ENCODE assay signal across 19 cellular contexts in the genomic region with DNA sequence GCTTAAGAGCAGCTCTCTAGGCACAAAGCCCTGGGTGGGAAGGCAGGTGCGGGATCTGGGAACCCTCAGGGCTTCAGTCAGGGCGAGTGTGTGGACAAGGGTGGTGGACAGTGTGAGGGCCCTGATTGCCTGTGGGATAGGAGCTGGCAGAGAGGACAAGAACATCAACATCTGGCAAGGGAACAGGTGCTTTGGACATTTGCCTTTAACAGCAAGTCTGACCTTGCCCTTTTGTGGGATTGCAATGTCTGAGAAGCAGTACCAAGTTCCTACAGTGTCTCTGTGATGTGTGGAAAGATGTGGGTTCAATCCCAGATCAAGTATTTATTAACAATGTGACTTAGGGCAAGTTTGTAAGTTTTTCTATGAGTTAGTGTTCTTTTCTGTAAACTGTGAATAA. TPM values are rescaled to one million over a fixed set of nuclear protein-coding genes. Genes with fewer than 3 reads are reported as not detected.
DNase-seq lines count a peak whose midpoint lies in the region; ATAC-seq and TF ChIP-seq lines count a peak whose summit lies in the region.
"Had no signal": no experiment of that assay in that cellular context is flagged by ENCODE, and none has a peak within 500 bp of the region (broad histone marks: within the 10 kb centered on the region; RNA-seq: fewer than 3 reads in every experiment).

No MANE protein-coding gene starts in this region.

- DNase-seq in Caco-2 (no peak), RPMI7951 (ENCODE audit: low read depth) (peak; percentile 7), fibroblast of gingiva (ENCODE audit: low read depth) (peak; percentile 17), myocyte (ENCODE audit: low read depth) (peak; percentile 76), NOMO-1 (lab: John Stamatoyannopoulos, UW; ENCODE audit: unreplicated experiment in 2 of 2) (no peak), posterior cingulate gyrus (no peak)
- no peak for DNase-seq in effector CD4-positive, alpha-beta T cell
- DNase-seq: Calu3; CD4-positive, alpha-beta memory T cell; GOT3; NCI-H1417; NCI-H187 treated with DMSO at 0.1 percent for 48 hours; NCI-H226; NCI-H524 treated with DMSO at 0.1 percent for 48 hours; PC-9 had no signal

- BruUV-seq in Caco-2 (replicated peaks; lab: Mats Ljungman, UMichigan), result no TSS peak

- H3K27me3 ChIP-seq in Caco-2 (replicated peaks; ENCODE audit: control insufficient read depth, insufficient read depth, low read length), result no peaks in the 10 kb centered on the region
- H3K27me3 ChIP-seq: BLaER1, SJSA1 had no signal

- intact Hi-C loops in Caco-2 (cut with micrococcal nuclease; ENCODE audit: unreplicated experiment), result no loop called here
- intact Hi-C loops in posterior cingulate gyrus (cut with DNase I), result no loop called here

- no peaks in the 10 kb centered on the region for H3K36me3 ChIP-seq in Caco-2 (ENCODE audit: control insufficient read depth, insufficient read depth, low read length)
- H3K36me3 ChIP-seq: BLaER1, SJSA1 had no signal

- CTCF ChIA-PET in Caco-2 (lab: Charles Lee), result no interaction called here

- no peak for TF ChIP-seq CTCF in Caco-2 (IDR thresholded peaks at IDR 0.05; ENCODE audit: insufficient read depth in 1 of 2, low read depth in 1 of 2, low read length in 1 of 2, severe bottlenecking in 1 of 2, unreplicated experiment in 1 of 2)

- no peak overlapping the region for H3K4me3 ChIP-seq in Caco-2 (ENCODE audit: low read depth, low read length)
- H3K4me3 ChIP-seq: BLaER1, K562, PC-9, SJSA1 had no signal

- no peaks in the 10 kb centered on the region for H3K36me3 Mint-ChIP-seq in Caco-2 (ENCODE audit: insufficient read depth, unreplicated experiment)
- H3K36me3 Mint-ChIP-seq: CD4-positive, alpha-beta memory T cell had no signal

- ATAC-seq in HG03139 (IDR thresholded peaks at IDR 0.05; ENCODE audit: unreplicated experiment), result no peak
- ATAC-seq: K562 had no signal

- peaks cover 27% of the 10 kb centered on the region for H3K9me3 Mint-ChIP-seq in Caco-2 (ENCODE audit: unreplicated experiment)

- no peaks in the 10 kb centered on the region for H3K27me3 Mint-ChIP-seq in Caco-2 (ENCODE audit: insufficient read depth, unreplicated experiment)

- H3K27ac Mint-ChIP-seq in Caco-2 (ENCODE audit: unreplicated experiment), result peak overlapping the region; percentile 17
- H3K27ac Mint-ChIP-seq: CD4-positive, alpha-beta memory T cell had no signal

- H3K4me1 Mint-ChIP-seq in Caco-2 (ENCODE audit: low read depth, unreplicated experiment), result peaks cover 3% of the 10 kb centered on the region

- no peak overlapping the region for H3K4me3 Mint-ChIP-seq in Caco-2 (ENCODE audit: unreplicated experiment)
- H3K4me3 Mint-ChIP-seq: CD4-positive, alpha-beta memory T cell had no signal

- POLR2A ChIA-PET in Caco-2 (lab: Charles Lee), result no interaction called here

- 0 out of 2 replicates have a peak, but pooled peaks cover 8% of the 10 kb centered on the region for H3K4me1 ChIP-seq in Caco-2
- H3K4me1 ChIP-seq: BLaER1 had no signal

- peaks cover 7% of the 10 kb centered on the region; the same call in 1 of the 2 replicates for H3K9me3 ChIP-seq in Caco-2
- H3K9me3 ChIP-seq: SJSA1 had no signal

RNA-seq across cellular contexts. Expression of a gene that starts 46.7 kb away (rescaled TPM):
- total RNA-seq in Caco-2 (2022) (228 and 240 TPM in 2 replicates), myocyte (17.7 and 22.1 TPM in 2 replicates)
- 28.8 and 33.4 TPM in 2 replicates for total RNA-seq in RPMI7951 (2014; rRNA removed; shearing (Covaris generic))
- polyA plus RNA-seq in myocyte (2012), result 9.4 TPM

Comparison
In these comparisons a context has a peak if more than half of its experiments do, and no peak if none do; other contexts are left out.
1. DNase-seq: peak in RPMI7951 (single experiment), fibroblast of gingiva (single experiment) and myocyte (single experiment); none in Caco-2 (0 of 2), NOMO-1 (0 of 2), effector CD4-positive, alpha-beta T cell (single experiment) and posterior cingulate gyrus (0 of 10).